ENCODE assay signal across 11 cellular contexts in the genomic region with DNA sequence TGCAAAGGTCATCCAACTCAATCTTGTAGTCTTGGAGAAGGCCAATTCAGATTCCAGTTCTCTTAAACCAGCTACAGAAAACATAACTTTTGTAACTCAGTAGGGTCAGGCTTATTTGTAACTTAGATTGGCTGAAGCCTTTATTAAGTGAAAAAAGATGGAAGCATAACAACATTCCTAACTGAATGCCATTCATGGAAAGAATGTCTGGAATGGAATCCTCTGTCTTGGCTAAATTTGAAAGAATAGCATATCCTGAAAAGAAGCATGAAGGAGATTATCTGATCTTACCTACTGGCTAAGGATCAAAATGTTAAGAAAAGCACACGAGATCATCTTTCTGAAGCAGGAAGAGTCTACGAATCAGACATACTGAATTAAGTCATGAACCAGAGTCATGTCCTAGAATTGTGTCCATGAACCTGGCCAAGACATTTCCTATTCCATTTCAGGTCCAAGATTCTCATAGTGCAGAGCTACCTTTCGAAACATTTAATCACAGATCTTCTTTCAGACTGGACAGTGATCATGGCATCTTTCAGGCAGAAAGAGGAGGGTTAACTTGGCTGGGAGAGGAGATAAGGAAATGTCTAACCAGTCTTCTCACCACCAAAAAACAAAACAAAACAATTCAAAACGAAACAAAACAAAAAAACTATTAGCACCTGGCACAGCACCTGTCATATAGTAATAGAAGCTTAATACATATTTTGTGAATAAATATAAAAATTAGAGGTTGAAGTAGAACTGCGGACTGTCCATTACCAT.
DNase-seq lines count a peak whose midpoint lies in the region; ATAC-seq and TF ChIP-seq lines count a peak whose summit lies in the region.
"Had no signal": no experiment of that assay in that cellular context is flagged by ENCODE, and none has a peak within 500 bp of the region (broad histone marks: within the 10 kb centered on the region; RNA-seq: fewer than 3 reads in every experiment).

No MANE protein-coding gene starts in this region.

- in situ Hi-C loops in KBM-7 (cut with MboI; ENCODE audit: low pct_unique_long_range_greater_than_20kb, low sequenced_read_pairs), result no loop called here

- H3K4me3 Mint-ChIP-seq in activated naive CD4-positive, alpha-beta T cell treated with anti-CD3 and anti-CD28 coated beads, Interleukin-2, amount 10 ng/mL, durations not matched to agents 7 days and 5 days, result peak overlapping the region; percentile 20
- peak overlapping the region; percentile 13 for H3K4me3 Mint-ChIP-seq in T-helper 17 cell
- peak overlapping the region; percentile 69 for H3K4me3 Mint-ChIP-seq in stimulated activated naive CD8-positive, alpha-beta T cell treated with anti-CD3 and anti-CD28 coated beads, Interleukin-15, amount 100 ng/mL, for 72 hours
- H3K4me3 Mint-ChIP-seq: memory B cell had no signal

- H3K27ac Mint-ChIP-seq in activated naive CD4-positive, alpha-beta T cell treated with anti-CD3 and anti-CD28 coated beads, Interleukin-2, amount 10 ng/mL, durations not matched to agents 7 days and 5 days, result peak overlapping the region; percentile 71
- H3K27ac Mint-ChIP-seq in T-helper 17 cell, result peak overlapping the region; percentile 79
- H3K27ac Mint-ChIP-seq in stimulated activated naive CD8-positive, alpha-beta T cell treated with anti-CD3 and anti-CD28 coated beads, Interleukin-15, amount 100 ng/mL, for 72 hours, result peak overlapping the region in 1 of 2 donors; percentile 41
- H3K27ac Mint-ChIP-seq: memory B cell had no signal

- no peak for DNase-seq in activated naive CD4-positive, alpha-beta T cell treated with anti-CD3 and anti-CD28 coated beads, Interleukin-2, amount 10 ng/mL, durations not matched to agents 7 days and 5 days
- no peak for DNase-seq in activated naive CD4-positive, alpha-beta T cell (lab: John Stamatoyannopoulos, UW)
- DNase-seq in T-helper 17 cell (no peak), SKM-1 treated with dmso at 0.1 percent for 144 hours (lab: John Stamatoyannopoulos, UW; ENCODE audit: unreplicated experiment) (no peak), KBM-7 (no peak)
- DNase-seq in stimulated activated naive CD8-positive, alpha-beta T cell treated with anti-CD3 and anti-CD28 coated beads, Interleukin-15, amount 100 ng/mL, for 72 hours, result no peak

- no peak for TF ChIP-seq POLR2A in gastroesophageal sphincter (IDR thresholded peaks at IDR 0.05)

- H3K27ac ChIP-seq in gastroesophageal sphincter, result peak overlapping the region; percentile 21 to 57 (median 40)

- H3K4me1 Mint-ChIP-seq in activated naive CD4-positive, alpha-beta T cell treated with anti-CD3 and anti-CD28 coated beads, Interleukin-2, amount 10 ng/mL, durations not matched to agents 7 days and 5 days, result peaks cover 62% of the 10 kb centered on the region
- peaks cover 31% of the 10 kb centered on the region for H3K4me1 Mint-ChIP-seq in T-helper 17 cell
- peaks cover 64% of the 10 kb centered on the region for H3K4me1 Mint-ChIP-seq in stimulated activated naive CD8-positive, alpha-beta T cell treated with anti-CD3 and anti-CD28 coated beads, Interleukin-15, amount 100 ng/mL, for 72 hours

- peaks cover 13% of the 10 kb centered on the region for H3K9me3 Mint-ChIP-seq in activated naive CD4-positive, alpha-beta T cell treated with anti-CD3 and anti-CD28 coated beads, Interleukin-2, amount 10 ng/mL, durations not matched to agents 7 days and 5 days
- H3K9me3 Mint-ChIP-seq in stimulated activated naive CD8-positive, alpha-beta T cell treated with anti-CD3 and anti-CD28 coated beads, Interleukin-15, amount 100 ng/mL, for 72 hours, result peaks cover 11 to 22% of the 10 kb centered on the region in 2 donors

- H3K27me3 ChIP-seq in gastroesophageal sphincter, result no peaks in the 10 kb centered on the region

- ATAC-seq in T-helper 17 cell (no peak), gastroesophageal sphincter (no peak), HG03039 (IDR thresholded peaks at IDR 0.05; ENCODE audit: unreplicated experiment) (no peak)
- ATAC-seq in stimulated activated naive CD8-positive, alpha-beta T cell treated with anti-CD3 and anti-CD28 coated beads, Interleukin-15, amount 100 ng/mL, for 72 hours, result no peak
- ATAC-seq: HepG2, sciatic nerve had no signal

- no peak for TF ChIP-seq EP300 in gastroesophageal sphincter (IDR thresholded peaks at IDR 0.05)

- no peak for TF ChIP-seq CTCF in gastroesophageal sphincter (IDR thresholded peaks at IDR 0.05)

- peaks cover 28 to 51% (median 49%) of the 10 kb centered on the region in 3 donors for H3K4me1 ChIP-seq in gastroesophageal sphincter

- CTCF ChIA-PET in activated naive CD4-positive, alpha-beta T cell treated with anti-CD3 and anti-CD28 coated beads, Interleukin-2, amount 10 ng/mL, durations not matched to agents 7 days and 5 days (lab: Charles Lee), result interaction anchor here (0.9 to 2.2 kb wide), 6 partner anchors 12 to 135 kb away, joined by 3 to 22 read pairs (median 8); no protein-coding TSS in a partner anchor

- H3K4me3 ChIP-seq in gastroesophageal sphincter, result no peak overlapping the region

- H3K27me3 Mint-ChIP-seq in activated naive CD4-positive, alpha-beta T cell treated with anti-CD3 and anti-CD28 coated beads, Interleukin-2, amount 10 ng/mL, durations not matched to agents 7 days and 5 days, result no peaks in the 10 kb centered on the region
- H3K27me3 Mint-ChIP-seq in T-helper 17 cell, result no peaks in the 10 kb centered on the region
- H3K27me3 Mint-ChIP-seq in stimulated activated naive CD8-positive, alpha-beta T cell treated with anti-CD3 and anti-CD28 coated beads, Interleukin-15, amount 100 ng/mL, for 72 hours, result no peaks in the 10 kb centered on the region

- H3K36me3 ChIP-seq in gastroesophageal sphincter, result no peaks in the 10 kb centered on the region

- peaks cover 12% of the 10 kb centered on the region for H3K36me3 Mint-ChIP-seq in activated naive CD4-positive, alpha-beta T cell treated with anti-CD3 and anti-CD28 coated beads, Interleukin-2, amount 10 ng/mL, durations not matched to agents 7 days and 5 days
- no peaks in the 10 kb centered on the region for H3K36me3 Mint-ChIP-seq in T-helper 17 cell (ENCODE audit: low read depth)
- H3K36me3 Mint-ChIP-seq: memory B cell had no signal

- H3K9me3 ChIP-seq in T-helper 17 cell (ENCODE audit: control insufficient read depth, low read length, poor library complexity, severe bottlenecking) (no peaks in the 10 kb centered on the region), gastroesophageal sphincter (no peaks in the 10 kb centered on the region)

- WGBS in gastroesophageal sphincter (ENCODE audit: low coverage in 1 of 2), 2 donors, result 53 to 59% methylated on average over 5 of the region's 5 CpGs

Comparison
In these comparisons a context has a peak if more than half of its experiments do, and no peak if none do; other contexts are left out.
1. H3K4me3 Mint-ChIP-seq: peak in every context shown above with its lines; median percentile 69 in stimulated activated naive CD8-positive, alpha-beta T cell treated with anti-CD3 and anti-CD28 coated beads, Interleukin-15, amount 100 ng/mL, for 72 hours; 20 in activated naive CD4-positive, alpha-beta T cell treated with anti-CD3 and anti-CD28 coated beads, Interleukin-2, amount 10 ng/mL, durations not matched to agents 7 days and 5 days; 13 in T-helper 17 cell.